8 cellular contexts compared by ENCODE assay signal in the genomic region with DNA sequence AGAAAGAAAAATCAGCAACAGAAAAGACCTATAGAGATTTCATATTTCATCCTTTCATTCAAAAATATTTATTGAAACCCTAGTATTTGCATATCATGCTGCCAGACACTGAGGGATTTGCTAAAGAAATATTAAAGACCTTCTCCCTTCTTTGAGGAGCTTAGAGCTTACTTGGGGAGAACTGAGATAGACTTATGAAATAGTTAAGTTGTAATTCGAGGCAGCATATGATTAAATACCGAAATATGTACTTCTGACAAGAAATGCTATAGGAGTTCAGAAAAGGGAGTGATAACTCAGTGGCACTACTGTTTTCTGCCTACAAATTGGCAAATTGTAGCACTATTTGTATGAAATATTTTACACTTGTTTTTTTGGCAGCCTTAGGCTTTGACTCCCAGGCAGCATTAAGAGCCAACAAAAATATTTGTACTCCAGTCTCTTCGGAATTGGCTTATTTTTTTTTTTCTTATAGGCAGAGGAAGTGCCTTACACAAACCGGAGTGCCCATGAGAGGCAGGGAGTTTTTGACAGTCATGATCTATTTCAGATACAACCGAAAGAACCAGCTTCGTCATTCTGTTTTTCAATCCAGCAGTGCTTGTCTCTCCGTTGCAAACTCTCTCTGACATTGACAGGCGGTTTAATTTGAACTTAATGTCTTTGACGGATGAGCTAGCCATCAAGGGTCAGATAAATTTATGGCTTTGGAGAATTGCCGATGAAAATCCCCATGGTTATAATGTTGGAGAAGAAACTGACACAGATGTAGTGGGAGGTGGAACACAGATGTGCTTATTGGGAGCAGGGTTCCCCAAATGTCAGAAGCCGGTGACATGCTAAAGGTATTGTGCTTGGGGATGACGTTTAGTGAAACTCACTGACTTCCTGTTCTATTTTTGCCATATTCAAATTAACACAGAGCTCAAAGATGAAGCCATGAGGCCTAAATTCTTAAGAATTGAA. TPM values are rescaled to one million over a fixed set of nuclear protein-coding genes. Genes with fewer than 3 reads are reported as not detected.
DNase-seq lines count a peak whose midpoint lies in the region; ATAC-seq and TF ChIP-seq lines count a peak whose summit lies in the region.

No MANE protein-coding gene starts in this region.

- WGBS in heart right ventricle, 2 donors, result 43 to 50% methylated on average over 12 of the region's 12 CpGs

- DNase-seq in activated T-cell treated with anti-CD3 and anti-CD28 coated beads for 48 hours (ENCODE audit: low read depth) (peak; percentile 10), activated T-cell treated with anti-CD3 and anti-CD28 coated beads for 4 hours (no peak), heart right ventricle (peak in 1 of 2 donors; percentile 12), hippocampal formation (lab: John Stamatoyannopoulos, UW) (no peak), BE2C (no peak)
- peak; percentile 6 to 12 for DNase-seq in activated CD4-positive, alpha-beta T cell treated with anti-CD3 and anti-CD28 coated beads, Interleukin-2, amount 50 U/mL, for 4 hours
- peak; percentile 3 for DNase-seq in stimulated activated CD8-positive, alpha-beta memory T cell treated with anti-CD3 and anti-CD28 coated beads, Interleukin-4, amount 100 ng/mL, for 24 hours (ENCODE audit: low read depth)

- intact Hi-C loops in heart right ventricle (cut with DNase I), result no loop called here

- TF ChIP-seq CTCF in heart right ventricle (IDR thresholded peaks at IDR 0.05), result no peak
- TF ChIP-seq CTCF in BE2C (IDR thresholded peaks at IDR 0.05; ENCODE audit: low read depth, low read length), result no peak

- ATAC-seq in HG03196 (IDR thresholded peaks at IDR 0.05; ENCODE audit: unreplicated experiment) (peak; percentile 74), heart right ventricle (peak in 6 of 8 donors; percentile 48 to 76 (median 69))

- H3K27ac ChIP-seq in heart right ventricle, result peak overlapping the region in 9 of 10 donors; percentile 7 to 89 (median 51)

- H3K4me3 ChIP-seq in heart right ventricle (peak overlapping the region in 6 of 10 donors; percentile 11 to 40 (median 24)), BE2C (ENCODE audit: low read depth, low read length) (no peak overlapping the region)

- H3K4me1 ChIP-seq in heart right ventricle, result peaks cover 0 to 52% (median 17%) of the 10 kb centered on the region in 9 donors
- no peaks in the 10 kb centered on the region; the same call in 1 of the 2 replicates for H3K4me1 ChIP-seq in BE2C

- H3K9me3 ChIP-seq in heart right ventricle (no peaks in the 10 kb centered on the region), BE2C (no peaks in the 10 kb centered on the region)

- peaks cover 0 to 9% (median 0%) of the 10 kb centered on the region in 9 donors for H3K36me3 ChIP-seq in heart right ventricle
- H3K36me3 ChIP-seq in BE2C, result no peaks in the 10 kb centered on the region

- no peaks in the 10 kb centered on the region for H3K27me3 ChIP-seq in heart right ventricle
- H3K27me3 ChIP-seq in BE2C, result no peaks in the 10 kb centered on the region

RNA-seq across cellular contexts. Expression of a gene that starts 59.4 kb away (rescaled TPM):
- 1 to 10 TPM; 1.0 to 8.5 (median 3.0) TPM for total RNA-seq in heart right ventricle
- 1 to 10 TPM in 1 of 2 donors, under 1 TPM in 1; 0.72 to 1.1 TPM for polyA plus RNA-seq in heart right ventricle
- polyA plus RNA-seq in BE2C (2012; ENCODE audit: insufficient read depth, insufficient read length, low read depth), result 0.39 TPM

Comparison
In these comparisons a context has a peak if more than half of its experiments do, and no peak if none do; other contexts are left out.
1. DNase-seq: peak in activated T-cell treated with anti-CD3 and anti-CD28 coated beads for 48 hours (single experiment), activated CD4-positive, alpha-beta T cell treated with anti-CD3 and anti-CD28 coated beads, Interleukin-2, amount 50 U/mL, for 4 hours (2 of 2) and stimulated activated CD8-positive, alpha-beta memory T cell treated with anti-CD3 and anti-CD28 coated beads, Interleukin-4, amount 100 ng/mL, for 24 hours (single experiment); none in activated T-cell treated with anti-CD3 and anti-CD28 coated beads for 4 hours (single experiment), hippocampal formation (0 of 2) and BE2C (single experiment).